33 cellular contexts compared by ENCODE assay signal in the genomic region with DNA sequence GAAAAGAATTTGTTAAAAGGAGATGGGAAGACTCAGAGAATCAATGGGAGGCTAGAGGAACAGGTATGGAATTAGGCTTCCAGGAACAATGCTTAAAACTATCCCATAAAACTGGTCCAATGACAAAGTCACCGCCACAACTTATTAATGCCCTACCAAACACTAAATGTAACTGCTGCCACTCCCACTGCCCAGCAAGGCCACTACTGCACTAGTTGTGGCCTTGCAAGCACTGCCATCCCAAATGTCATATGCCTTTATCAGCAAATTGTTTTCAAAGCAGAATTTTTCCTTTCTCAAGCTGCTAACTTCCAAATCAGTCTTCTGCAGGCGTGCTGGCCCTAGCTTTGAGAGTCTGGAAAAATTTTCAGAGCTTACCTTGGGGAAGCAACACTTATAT. TPM values are rescaled to one million over a fixed set of nuclear protein-coding genes. Genes with fewer than 3 reads are reported as not detected.
A peak's percentile ranks its signal among the peaks of the same experiment; 100 is the strongest.
DNase-seq lines count a peak whose midpoint lies in the region; ATAC-seq, FAIRE-seq and TF ChIP-seq lines count a peak whose summit lies in the region.
"Had no signal": no experiment of that assay in that cellular context is flagged by ENCODE, and none has a peak within 500 bp of the region (broad histone marks: within the 10 kb centered on the region; RNA-seq: fewer than 3 reads in every experiment).

No MANE protein-coding gene starts in this region.

- CTCF ChIA-PET in endothelial cell of umbilical vein (lab: Charles Lee) = no interaction called here

- H2AFZ ChIP-seq in endothelial cell of umbilical vein (ENCODE audit: low read depth, low read length) = no peak overlapping the region

- H3K4me1 ChIP-seq in adrenal gland (replicated peaks in 1 of 2) = peaks cover 8 to 11% of the 10 kb centered on the region in 2 donors
- H3K4me1 ChIP-seq in endothelial cell of umbilical vein (ENCODE audit: control insufficient read depth, extremely low read depth, insufficient read depth, low read length) = no peaks in the 10 kb centered on the region
- no peaks in the 10 kb centered on the region for H3K4me1 ChIP-seq in testis
- H3K4me1 ChIP-seq: A549; BE2C; BLaER1; BLaER1 treated with 17β-estradiol and CSF1 and Interleukin-3, amounts not matched to agents 10 nM and 100 nM; Caco-2 had no signal

- TF ChIP-seq CTCF in adrenal gland (IDR thresholded peaks at IDR 0.05) = no peak
- TF ChIP-seq CTCF in endothelial cell of umbilical vein (IDR thresholded peaks at IDR 0.05; ENCODE audit: extremely low read depth in 1 of 2, insufficient read depth in 1 of 2, low read depth in 1 of 2, low read length in 2 of 2) = no peak
- no peak for TF ChIP-seq CTCF in testis (IDR thresholded peaks at IDR 0.05)

- H3K36me3 ChIP-seq in adrenal gland (replicated peaks in 1 of 2) (no peaks in the 10 kb centered on the region), endothelial cell of umbilical vein (ENCODE audit: control insufficient read depth in 2 of 2, extremely low read depth in 1 of 2, insufficient read depth in 2 of 2, low read length in 2 of 2) (no peaks in the 10 kb centered on the region), testis (ENCODE audit: low read depth, missing control alignments) (no peaks in the 10 kb centered on the region)
- H3K36me3 ChIP-seq: BE2C; BLaER1; BLaER1 treated with 17β-estradiol and CSF1 and Interleukin-3, amounts not matched to agents 10 nM and 100 nM had no signal

- FAIRE-seq in endothelial cell of umbilical vein (lab: Jason Lieb, UNC) = peak; percentile 12
- FAIRE-seq: A204.1, A549, D721Med had no signal

- H3K79me2 ChIP-seq in endothelial cell of umbilical vein (ENCODE audit: control insufficient read depth, insufficient read depth, low read length) = no peaks in the 10 kb centered on the region

- H3K9me1 ChIP-seq in endothelial cell of umbilical vein (replicated peaks; ENCODE audit: control insufficient read depth, extremely low read depth, insufficient read depth, low read length) = no peaks in the 10 kb centered on the region

- no peaks in the 10 kb centered on the region for H4K20me1 ChIP-seq in endothelial cell of umbilical vein (replicated peaks; ENCODE audit: control insufficient read depth, extremely low read depth, insufficient read depth, low read length)
- H4K20me1 ChIP-seq: BLaER1; BLaER1 treated with 17β-estradiol and CSF1 and Interleukin-3, amounts not matched to agents 10 nM and 100 nM had no signal

- peak overlapping the region in 3 of 5 donors; percentile 6 to 23 (median 14) for H3K27ac ChIP-seq in adrenal gland
- H3K27ac ChIP-seq in endothelial cell of umbilical vein (ENCODE audit: insufficient read depth, low read depth, low read length) = no peak overlapping the region
- H3K27ac ChIP-seq in testis = no peak overlapping the region
- H3K27ac ChIP-seq: 22Rv1; A549; BLaER1; BLaER1 treated with 17β-estradiol and CSF1 and Interleukin-3, amounts not matched to agents 10 nM and 100 nM; C4-2B had no signal

- POLR2A ChIA-PET in endothelial cell of umbilical vein (lab: Charles Lee) = no interaction called here

- H3K27me3 ChIP-seq in adrenal gland (no peaks in the 10 kb centered on the region), endothelial cell of umbilical vein (ENCODE audit: control insufficient read depth in 2 of 2, insufficient read depth in 2 of 2, low read length in 2 of 2) (no peaks in the 10 kb centered on the region), testis (no peaks in the 10 kb centered on the region)
- H3K27me3 ChIP-seq: BE2C; BLaER1; BLaER1 treated with 17β-estradiol and CSF1 and Interleukin-3, amounts not matched to agents 10 nM and 100 nM had no signal

- no peak overlapping the region for H3K4me2 ChIP-seq in endothelial cell of umbilical vein (ENCODE audit: insufficient read depth, low read length)
- H3K4me2 ChIP-seq: A549; BLaER1; BLaER1 treated with 17β-estradiol and CSF1 and Interleukin-3, amounts not matched to agents 10 nM and 100 nM had no signal

- ATAC-seq in sciatic nerve = no peak
- ATAC-seq: A549; CD8-positive, alpha-beta T cell had no signal

- dilution Hi-C loops in endothelial cell of umbilical vein (cut with MboI; ENCODE audit: extremely low pct_ligation_motif_present, low sequenced_read_pairs) = no loop called here

- no peaks in the 10 kb centered on the region for H3K9me3 ChIP-seq in adrenal gland (replicated peaks in 1 of 3)
- no peaks in the 10 kb centered on the region for H3K9me3 ChIP-seq in endothelial cell of umbilical vein (replicated peaks; ENCODE audit: control insufficient read depth, insufficient read depth, low read length)
- no peaks in the 10 kb centered on the region for H3K9me3 ChIP-seq in testis
- H3K9me3 ChIP-seq: A549, BE2C, Caco-2 had no signal

- 39 to 62% (median 47%) methylated on average over 2 of the region's 2 CpGs for WGBS in adrenal gland, 4 donors
- WGBS in testis, 2 donors = 54 to 66% methylated on average over 2 of the region's 2 CpGs

- H3K4me3 ChIP-seq in adrenal gland (no peak overlapping the region), endothelial cell of umbilical vein (replicated peaks in 1 of 3; ENCODE audit: insufficient read depth in 1 of 3, low read depth in 1 of 3, low read length in 3 of 3) (no peak overlapping the region), testis (no peak overlapping the region)
- H3K4me3 ChIP-seq: A549; BLaER1; BLaER1 treated with 17β-estradiol and CSF1 and Interleukin-3, amounts not matched to agents 10 nM and 100 nM had no signal

- DNase-seq in adrenal gland (peak in 4 of 7 donors; percentile 29 to 53 (median 46)), endothelial cell of umbilical vein (ENCODE audit: low read depth, low spot score) (no peak), testis (peak; percentile 53), sciatic nerve (ENCODE audit: low spot score) (no peak)
- no peak for DNase-seq in activated naive CD4-positive, alpha-beta T cell treated with Interleukin-2 at 50 U/mL for 16 hours
- DNase-seq in stimulated activated CD4-positive, alpha-beta T cell treated with anti-CD3 and anti-CD28 coated beads, Interleukin-15, amount 100 ng/mL, for 24 hours = no peak
- DNase-seq: 8988T; ACHN; AML-193; BE2C; C1 segment of cervical spinal cord; Caco-2; Calu3; CD4-positive, alpha-beta memory T cell; CD4-positive, alpha-beta T cell; CD4-positive, CD25-positive, alpha-beta regulatory T cell; CD8-positive, alpha-beta memory T cell; CD8-positive, alpha-beta T cell; COR-L47; DMS 273 treated with DMSO at 0.1 percent for 48 hours; DMS153; DMS53; DMS79; DMS79 treated with DMSO at 0.1 percent for 48 hours; DND-41; EL had no signal

- TF ChIP-seq POLR2A in adrenal gland (IDR thresholded peaks at IDR 0.05) (no peak), endothelial cell of umbilical vein (IDR thresholded peaks at IDR 0.05; ENCODE audit: low read depth, low read length) (no peak), testis (IDR thresholded peaks at IDR 0.05) (no peak)

- H3K9ac ChIP-seq in endothelial cell of umbilical vein (replicated peaks; ENCODE audit: extremely low read depth, insufficient read depth, low read length) = no peak overlapping the region
- H3K9ac ChIP-seq: BLaER1; BLaER1 treated with 17β-estradiol and CSF1 and Interleukin-3, amounts not matched to agents 10 nM and 100 nM had no signal

- intact Hi-C loops in adrenal gland (cut with DNase I) (no loop called here), endothelial cell of umbilical vein (cut with micrococcal nuclease) (no loop called here), testis (cut with DNase I; ENCODE audit: low total_unique reads) (no loop called here), sciatic nerve (cut with DNase I) (no loop called here)

- BruUV-seq in endothelial cell of umbilical vein (replicated peaks; lab: Mats Ljungman, UMichigan) = no TSS peak

RNA-seq across cellular contexts. Expression of a gene that starts 14.5 kb away (rescaled TPM):
- 10 to 100 TPM; 13.6 to 26.6 (median 20.0) TPM for total RNA-seq in adrenal gland
- polyA plus RNA-seq in adrenal gland = 10 to 100 TPM in 1 of 3 donors, 1 to 10 TPM in 2; 7.8 to 26.8 (median 7.8) TPM
- 11.4 and 12.9 TPM in 2 replicates for total RNA-seq in endothelial cell of umbilical vein
- 1.7 and 2.0 TPM in 2 replicates for polyA plus RNA-seq in endothelial cell of umbilical vein
- 1.9 and 2.3 TPM in 2 replicates for polyA plus RNA-seq in endothelial cell of umbilical vein (2011; cell fraction: cytosol; rRNA removed)
- polyA plus RNA-seq in endothelial cell of umbilical vein (2011; cell fraction: nucleus; rRNA removed) = 0.94 and 1.7 TPM in 2 replicates
- polyA plus RNA-seq in endothelial cell of umbilical vein (2012) = 6.9 and 9.9 TPM in 2 replicates
- 3.1 and 3.4 TPM in 2 replicates for polyA minus RNA-seq in endothelial cell of umbilical vein
- 4.0 TPM for polyA minus RNA-seq in endothelial cell of umbilical vein (2011; cell fraction: cytosol; rRNA and poly(A)+ RNA removed)
- polyA minus RNA-seq in endothelial cell of umbilical vein (2011; cell fraction: nucleus; rRNA and poly(A)+ RNA removed) = 3.3 and 4.4 TPM in 2 replicates
- 10 to 100 TPM; 16.8 to 21.7 TPM for total RNA-seq in testis
- polyA plus RNA-seq in testis (ENCODE audit: insufficient read depth, low read depth, low replicate concordance) = 19.8 TPM
- 11.0 TPM for total RNA-seq in sciatic nerve

RNA-seq across cellular contexts. Expression of a gene that starts 45.6 kb away (rescaled TPM):
- total RNA-seq in adrenal gland (10 to 100 TPM in 5 of 8 donors, 1 to 10 TPM in 3; 4.6 to 19.1 (median 11.1) TPM), endothelial cell of umbilical vein (0.27 and 0.65 TPM in 2 replicates), testis (1 to 10 TPM; 9.7 TPM), sciatic nerve (2.3 TPM)
- polyA plus RNA-seq in adrenal gland (1 to 10 TPM; 2.6 to 3.8 (median 3.4) TPM), endothelial cell of umbilical vein (0.05 and 0.19 TPM in 2 replicates), testis (ENCODE audit: insufficient read depth, low read depth, low replicate concordance) (1.5 TPM)
- polyA plus RNA-seq in endothelial cell of umbilical vein (2011; cell fraction: cytosol; rRNA removed) = 0.06 and 0.10 TPM in 2 replicates
- not detected in 2 replicates for polyA plus RNA-seq in endothelial cell of umbilical vein (2011; cell fraction: nucleus; rRNA removed)
- polyA plus RNA-seq in endothelial cell of umbilical vein (2012) = 0.11 and 0.19 TPM in 2 replicates
- 1.2 TPM in 1 of 2 replicates, not detected in the other for polyA minus RNA-seq in endothelial cell of umbilical vein
- polyA minus RNA-seq in endothelial cell of umbilical vein (2011; cell fraction: cytosol; rRNA and poly(A)+ RNA removed) = 1.9 TPM
- polyA minus RNA-seq in endothelial cell of umbilical vein (2011; cell fraction: nucleus; rRNA and poly(A)+ RNA removed) = not detected in 2 replicates

RNA-seq across cellular contexts. Expression of a gene that starts 58.7 kb away (rescaled TPM):
- total RNA-seq in adrenal gland = 10 to 100 TPM in 3 of 8 donors, 1 to 10 TPM in 5; 4.6 to 15.2 (median 6.8) TPM
- polyA plus RNA-seq in adrenal gland = 10 to 100 TPM in 1 of 3 donors, 1 to 10 TPM in 2; 6.5 to 10.2 (median 8.7) TPM
- total RNA-seq in endothelial cell of umbilical vein = 8.5 and 8.9 TPM in 2 replicates
- polyA plus RNA-seq in endothelial cell of umbilical vein = 1.7 and 2.6 TPM in 2 replicates
- 2.3 and 2.8 TPM in 2 replicates for polyA plus RNA-seq in endothelial cell of umbilical vein (2011; cell fraction: cytosol; rRNA removed)
- 9.7 and 12.6 TPM in 2 replicates for polyA plus RNA-seq in endothelial cell of umbilical vein (2011; cell fraction: nucleus; rRNA removed)
- polyA plus RNA-seq in endothelial cell of umbilical vein (2012) = 6.6 and 6.9 TPM in 2 replicates
- 3.2 and 4.4 TPM in 2 replicates for polyA minus RNA-seq in endothelial cell of umbilical vein
- 1.4 TPM for polyA minus RNA-seq in endothelial cell of umbilical vein (2011; cell fraction: cytosol; rRNA and poly(A)+ RNA removed)
- 9.4 and 13.2 TPM in 2 replicates for polyA minus RNA-seq in endothelial cell of umbilical vein (2011; cell fraction: nucleus; rRNA and poly(A)+ RNA removed)
- 10 to 100 TPM; 17.2 to 18.0 TPM for total RNA-seq in testis
- polyA plus RNA-seq in testis (ENCODE audit: insufficient read depth, low read depth, low replicate concordance) = 5.3 TPM
- 6.9 TPM for total RNA-seq in sciatic nerve

RNA-seq across cellular contexts. Expression of a gene that starts 58.8 kb away (rescaled TPM):
- total RNA-seq in adrenal gland (10 to 100 TPM; 22.7 to 55.4 (median 30.7) TPM), endothelial cell of umbilical vein (17.7 and 17.9 TPM in 2 replicates), testis (10 to 100 TPM; 16.6 to 18.7 TPM), sciatic nerve (12.6 TPM)
- polyA plus RNA-seq in adrenal gland (10 to 100 TPM in 1 of 3 donors, 1 to 10 TPM in 2; 6.6 to 23.5 (median 6.8) TPM), endothelial cell of umbilical vein (12.0 and 14.4 TPM in 2 replicates), testis (ENCODE audit: insufficient read depth, low read depth, low replicate concordance) (13.6 TPM)
- polyA plus RNA-seq in endothelial cell of umbilical vein (2011; cell fraction: cytosol; rRNA removed) = 12.1 and 14.4 TPM in 2 replicates
- 6.8 and 7.4 TPM in 2 replicates for polyA plus RNA-seq in endothelial cell of umbilical vein (2011; cell fraction: nucleus; rRNA removed)
- 19.5 and 25.0 TPM in 2 replicates for polyA plus RNA-seq in endothelial cell of umbilical vein (2012)
- polyA minus RNA-seq in endothelial cell of umbilical vein = 6.6 and 9.5 TPM in 2 replicates
- 15.2 TPM for polyA minus RNA-seq in endothelial cell of umbilical vein (2011; cell fraction: cytosol; rRNA and poly(A)+ RNA removed)
- polyA minus RNA-seq in endothelial cell of umbilical vein (2011; cell fraction: nucleus; rRNA and poly(A)+ RNA removed) = 13.5 and 13.8 TPM in 2 replicates

Comparison
In these comparisons a context has a peak if more than half of its experiments do, and no peak if none do; other contexts are left out.
1. DNase-seq: peak in adrenal gland (4 of 7) and testis (single experiment); none in endothelial cell of umbilical vein (single experiment), activated naive CD4-positive, alpha-beta T cell treated with Interleukin-2 at 50 U/mL for 16 hours (single experiment), stimulated activated CD4-positive, alpha-beta T cell treated with anti-CD3 and anti-CD28 coated beads, Interleukin-15, amount 100 ng/mL, for 24 hours (single experiment) and sciatic nerve (single experiment).
2. H3K27ac ChIP-seq: peak in adrenal gland (3 of 5); none in endothelial cell of umbilical vein (single experiment) and testis (0 of 2).